Comparison of ENCODE assay signal across 8 cellular contexts in genomic region chr5:56951131-56951945, GRCh38. TPM values are rescaled to one million over a fixed set of nuclear protein-coding genes. Genes with fewer than 3 reads are reported as not detected.
DNase-seq lines count a peak whose midpoint lies in the region; ATAC-seq and TF ChIP-seq lines count a peak whose summit lies in the region.

No MANE protein-coding gene starts in this region.

- CTCF ChIA-PET in Panc1 (lab: Charles Lee) = interaction anchor here (0.6 to 2.1 kb wide), 5 partner anchors 144 to 1617 kb away, joined by 3 to 19 read pairs (median 4); no protein-coding TSS in a partner anchor

- peaks cover 12% of the 10 kb centered on the region for H3K79me2 ChIP-seq in trophoblast cell (ENCODE audit: control insufficient read depth, insufficient read depth, low read length, poor library complexity)

- peak overlapping the region; percentile 90 for H4K8ac ChIP-seq in trophoblast cell (ENCODE audit: low read depth, low read length)

- POLR2A ChIA-PET in Panc1 (lab: Charles Lee) = interaction anchor here (0.6 to 0.7 kb wide), 2 partner anchors 41 to 153 kb away, joined by 4 to 11 read pairs; no protein-coding TSS in a partner anchor

- no TSS peak for BruUV-seq in Panc1 (replicated peaks; lab: Mats Ljungman, UMichigan)

- H3K9me3 ChIP-seq in Panc1 (ENCODE audit: control insufficient read depth, insufficient read depth, low read depth, low read length) = no peaks in the 10 kb centered on the region
- H3K9me3 ChIP-seq in cardiac muscle cell (ENCODE audit: low read depth) = no peaks in the 10 kb centered on the region
- H3K9me3 ChIP-seq in trophoblast cell (ENCODE audit: insufficient read depth, low read depth, low read length) = no peaks in the 10 kb centered on the region

- peak overlapping the region; percentile 93 for H4K12ac ChIP-seq in trophoblast cell (ENCODE audit: low read depth, low read length)

- no peak overlapping the region for H2BK12ac ChIP-seq in trophoblast cell (ENCODE audit: low read length)

- WGBS in trophoblast cell (ENCODE audit: extremely low coverage, insufficient coverage, insufficient read length) = no CpG with 5 or more reads among the region's 84 CpGs

- H3K9me3 Mint-ChIP-seq in activated naive CD4-positive, alpha-beta T cell treated with anti-CD3 and anti-CD28 coated beads, Interleukin-2, amount 50 U/mL, for 24 hours = no peaks in the 10 kb centered on the region

- in situ Hi-C loops in Panc1 (cut with HindIII; ENCODE audit: low pct_unique_long_range_greater_than_20kb, low sequenced_read_pairs) = no loop called here

- TF ChIP-seq CTCF in Panc1 (IDR thresholded peaks at IDR 0.05) = no peak
- no peak for TF ChIP-seq CTCF in cardiac muscle cell (IDR thresholded peaks at IDR 0.05; ENCODE audit: low read depth, low read length)

- intact Hi-C loops in Panc1 (cut with micrococcal nuclease; ENCODE audit: unreplicated experiment) = loop anchor here (10.0 kb wide), 1 partner anchor 133 kb away; no protein-coding TSS in a partner anchor

- peaks cover 4% of the 10 kb centered on the region; the same call in 1 of the 2 replicates for H3K27me3 ChIP-seq in Panc1 (ENCODE audit: control insufficient read depth, insufficient read depth, low read length)
- H3K27me3 ChIP-seq in cardiac muscle cell = peaks cover 33% of the 10 kb centered on the region
- H3K27me3 ChIP-seq in trophoblast cell (ENCODE audit: insufficient read depth, low read length) = no peaks in the 10 kb centered on the region

- H3K27me3 Mint-ChIP-seq in activated naive CD4-positive, alpha-beta T cell treated with anti-CD3 and anti-CD28 coated beads, Interleukin-2, amount 50 U/mL, for 24 hours = peaks cover 4% of the 10 kb centered on the region

- H3K4ac ChIP-seq in trophoblast cell (ENCODE audit: low read depth, low read length) = peak overlapping the region; percentile 50

- H3K4me1 ChIP-seq in Panc1 (ENCODE audit: control insufficient read depth, insufficient read depth, low read length) (peaks cover 10% of the 10 kb centered on the region), cardiac muscle cell (ENCODE audit: low read depth) (peaks cover 8% of the 10 kb centered on the region), trophoblast cell (ENCODE audit: control insufficient read depth in 1 of 2, insufficient read depth in 2 of 2, low read length in 2 of 2) (peaks cover 2 to 3% of the 10 kb centered on the region in 2 experiments)

- H3K9ac ChIP-seq in trophoblast cell (ENCODE audit: low read length) = peak overlapping the region; percentile 98

- H3K4me1 Mint-ChIP-seq in activated naive CD4-positive, alpha-beta T cell treated with anti-CD3 and anti-CD28 coated beads, Interleukin-2, amount 50 U/mL, for 24 hours = peaks cover 25% of the 10 kb centered on the region

- H2AFZ ChIP-seq in trophoblast cell (ENCODE audit: insufficient read depth, low read length, poor library complexity) = peak overlapping the region; percentile 81

- H3K27ac Mint-ChIP-seq in activated naive CD4-positive, alpha-beta T cell treated with anti-CD3 and anti-CD28 coated beads, Interleukin-2, amount 50 U/mL, for 24 hours = peak overlapping the region; percentile 76

- no peak overlapping the region for H2AK5ac ChIP-seq in trophoblast cell (ENCODE audit: low read length)

- H3K36me3 Mint-ChIP-seq in activated naive CD4-positive, alpha-beta T cell treated with anti-CD3 and anti-CD28 coated beads, Interleukin-2, amount 50 U/mL, for 24 hours = no peaks in the 10 kb centered on the region

- H3K23ac ChIP-seq in trophoblast cell (ENCODE audit: low read length) = no peak overlapping the region

- peak; percentile 64 for DNase-seq in NCI-H748 (lab: John Stamatoyannopoulos, UW; ENCODE audit: unreplicated experiment)
- no peak for DNase-seq in NCI-H748 treated with DMSO at 0.1 percent for 48 hours (lab: John Stamatoyannopoulos, UW)
- DNase-seq in Panc1 (ENCODE audit: low read depth, low spot score) = no peak
- DNase-seq in cardiac muscle cell (ENCODE audit: low read depth in 1 of 2, low spot score in 1 of 2) = peak; percentile 20 to 65
- DNase-seq in trophoblast cell = peak in 1 of 2 donors; percentile 23
- no peak for DNase-seq in cerebellar nuclear complex (lab: John Stamatoyannopoulos, UW)

- peak overlapping the region; percentile 89 for H3K18ac ChIP-seq in trophoblast cell (ENCODE audit: low read length)

- peak overlapping the region; percentile 82 to 84 for H3K4me3 ChIP-seq in Panc1 (ENCODE audit: low read depth in 2 of 2, low read length in 2 of 2)
- H3K4me3 ChIP-seq in cardiac muscle cell = peak overlapping the region; percentile 84
- peak overlapping the region; percentile 90 for H3K4me3 ChIP-seq in trophoblast cell (ENCODE audit: low read depth, low read length)

- peaks cover 9% of the 10 kb centered on the region for H3K79me1 ChIP-seq in trophoblast cell (ENCODE audit: low read length)

- H3K36me3 ChIP-seq in Panc1 (ENCODE audit: control insufficient read depth, insufficient read depth, low read length) = peaks cover 17% of the 10 kb centered on the region
- H3K36me3 ChIP-seq in cardiac muscle cell = peaks cover 13% of the 10 kb centered on the region
- H3K36me3 ChIP-seq in trophoblast cell (ENCODE audit: control insufficient read depth in 1 of 2, insufficient read depth in 2 of 2, low read length in 2 of 2) = peaks cover 0 to 6% of the 10 kb centered on the region in 2 experiments

- H3K27ac ChIP-seq in Panc1 (ENCODE audit: low read length) = peak overlapping the region; percentile 73
- H3K27ac ChIP-seq in cardiac muscle cell = peak overlapping the region; percentile 99
- peak overlapping the region; percentile 55 for H3K27ac ChIP-seq in trophoblast cell (ENCODE audit: low read depth, low read length)

- H4K91ac ChIP-seq in trophoblast cell (ENCODE audit: low read depth, low read length) = peak overlapping the region; percentile 60

- peak overlapping the region; percentile 94 for H3K4me3 Mint-ChIP-seq in activated naive CD4-positive, alpha-beta T cell treated with anti-CD3 and anti-CD28 coated beads, Interleukin-2, amount 50 U/mL, for 24 hours

- ATAC-seq in HG02840 (IDR thresholded peaks at IDR 0.05; ENCODE audit: low FRiP score, unreplicated experiment) (peak; percentile 49), Panc1 (peak; percentile 74)

- peak overlapping the region; percentile 34 for H2BK5ac ChIP-seq in trophoblast cell (ENCODE audit: low read depth, low read length, poor library complexity)

- H3K14ac ChIP-seq in trophoblast cell (ENCODE audit: low read length) = peak overlapping the region; percentile 80

- H3K4me2 ChIP-seq in trophoblast cell (ENCODE audit: low read length) = peak overlapping the region; percentile 93

- H2BK120ac ChIP-seq in trophoblast cell (ENCODE audit: insufficient read depth, low read length, poor library complexity) = peak overlapping the region; percentile 56

RNA-seq across cellular contexts. Expression of gene MIER3, which starts 0.6 kb away (rescaled TPM):
- total RNA-seq in Panc1 (2021; ENCODE audit: unreplicated experiment) (29.7 TPM), cardiac muscle cell (16.0 and 17.4 TPM in 2 replicates)
- 6.6 TPM for polyA plus RNA-seq in Panc1 (2012; ENCODE audit: insufficient read length)
- polyA plus RNA-seq in cardiac muscle cell = 7.2 and 10.7 TPM in 2 replicates
- polyA plus RNA-seq in trophoblast cell (2013) = 20.0 and 20.5 TPM in 2 replicates

RNA-seq across cellular contexts. Expression of gene SETD9, which starts 41.9 kb away (rescaled TPM):
- total RNA-seq in Panc1 (2021; ENCODE audit: unreplicated experiment) = 20.5 TPM
- polyA plus RNA-seq in Panc1 (2012; ENCODE audit: insufficient read length) = 13.7 TPM
- total RNA-seq in cardiac muscle cell = 4.4 and 7.9 TPM in 2 replicates
- 18.1 and 24.8 TPM in 2 replicates for polyA plus RNA-seq in cardiac muscle cell
- 4.8 and 5.4 TPM in 2 replicates for polyA plus RNA-seq in trophoblast cell (2013)

Comparison
In these comparisons a context has a peak if more than half of its experiments do, and no peak if none do; other contexts are left out.
1. DNase-seq: peak in NCI-H748 (single experiment) and cardiac muscle cell (2 of 2); none in NCI-H748 treated with DMSO at 0.1 percent for 48 hours (single experiment), Panc1 (single experiment) and cerebellar nuclear complex (0 of 2).
2. Peak in every context shown above with its lines, with median percentiles within 50 percentile points of each other: H3K27ac ChIP-seq and H3K4me3 ChIP-seq.